ENCODE assay signal across 8 cellular contexts in the genomic region with DNA sequence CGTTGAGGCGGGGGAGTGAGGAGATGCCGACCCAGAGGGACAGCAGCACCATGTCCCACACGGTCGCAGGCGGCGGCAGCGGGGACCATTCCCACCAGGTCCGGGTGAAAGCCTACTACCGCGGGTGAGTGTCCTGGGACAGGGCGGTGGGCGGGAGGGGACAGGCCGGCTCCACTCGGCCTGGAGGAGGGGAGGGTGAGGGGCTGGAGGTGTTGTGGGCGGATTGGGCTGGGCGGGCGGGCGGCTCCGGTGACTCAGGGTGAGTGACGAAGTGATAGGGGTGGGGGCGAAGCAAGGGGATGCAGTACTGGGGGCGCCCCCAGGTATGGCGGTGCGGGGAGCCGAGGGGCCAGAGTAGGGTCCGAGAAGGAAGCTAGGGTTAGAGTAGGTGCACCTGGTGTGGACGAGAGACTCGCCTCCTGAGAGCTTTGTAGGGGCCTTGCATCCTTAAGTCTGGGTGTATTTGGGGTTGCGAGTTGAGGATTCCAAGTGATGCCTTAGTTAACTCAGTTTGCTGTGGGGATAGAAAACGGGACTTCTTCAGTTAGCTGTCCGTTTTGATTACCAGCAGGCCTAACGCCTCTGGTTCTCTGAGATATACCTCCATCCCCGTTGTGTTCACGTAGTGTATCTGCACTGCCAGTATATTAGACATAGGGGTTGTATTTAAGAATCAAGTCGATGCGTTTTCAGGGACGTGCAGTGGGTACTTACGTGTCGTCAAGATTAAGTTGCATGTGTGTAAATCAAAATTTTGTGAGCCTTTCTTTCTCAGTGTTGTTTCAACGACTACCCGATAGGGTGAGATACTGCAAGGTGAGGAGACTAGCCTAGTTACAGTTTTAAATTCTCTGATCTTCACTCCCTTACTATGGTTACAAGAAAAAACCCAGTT. TPM values are rescaled to one million over a fixed set of nuclear protein-coding genes. Genes with fewer than 3 reads are reported as not detected.
DNase-seq lines count a peak whose midpoint lies in the region; ATAC-seq lines count a peak whose summit lies in the region.

No MANE protein-coding gene starts in this region.

- in situ Hi-C loops in T47D (cut with HindIII; ENCODE audit: low pct_unique_long_range_greater_than_20kb, low sequenced_read_pairs): no loop called here

- DNase-seq in D341Med (ENCODE audit: low spot score) (peak; percentile 67), HT1080 (ENCODE audit: low read depth) (peak; percentile 50), T-helper 1 cell (peak; percentile 9 to 41 (median 16)), T47D (ENCODE audit: low read depth in 1 of 2, low spot score in 1 of 2) (peak; percentile 54 to 55), iris pigment epithelial cell (ENCODE audit: low read depth) (peak; percentile 45), NCI-H1930 (lab: John Stamatoyannopoulos, UW) (no peak)
- peak; percentile 12 to 22 for DNase-seq in stimulated activated CD4-positive, alpha-beta T cell treated with anti-CD3 and anti-CD28 coated beads, Interleukin-12 subunit alpha, Interleukin-12 subunit beta, amount 100 ng/mL, for 24 hours (ENCODE audit: low read depth in 2 of 2)

- peak; percentile 34 for ATAC-seq in GM19463 (IDR thresholded peaks at IDR 0.05; ENCODE audit: unreplicated experiment)

RNA-seq across cellular contexts. Expression of gene PRKCI, which starts 0.7 kb away (rescaled TPM):
- 41.8 and 46.2 TPM in 2 replicates for total RNA-seq in HT1080 (2014; rRNA removed; shearing (Covaris generic))
- 36.1 and 47.9 TPM in 2 replicates for polyA plus RNA-seq in HT1080 (2015; cell fraction: cytosol; rRNA removed)
- 54.2 and 70.2 TPM in 2 replicates for polyA plus RNA-seq in HT1080 (2015; cell fraction: nucleus; rRNA removed)

RNA-seq across cellular contexts. Expression of gene PHC3, which starts 41.4 kb away (rescaled TPM):
- 10.7 and 21.2 TPM in 2 replicates for total RNA-seq in HT1080 (2014; rRNA removed; shearing (Covaris generic))
- polyA plus RNA-seq in HT1080 (2015; cell fraction: cytosol; rRNA removed): 19.4 and 26.9 TPM in 2 replicates
- 50.0 and 107 TPM in 2 replicates for polyA plus RNA-seq in HT1080 (2015; cell fraction: nucleus; rRNA removed)

Comparison
In these comparisons a context has a peak if more than half of its experiments do, and no peak if none do; other contexts are left out.
1. DNase-seq: peak in D341Med (single experiment), HT1080 (single experiment), T-helper 1 cell (5 of 5), T47D (2 of 2), iris pigment epithelial cell (single experiment) and stimulated activated CD4-positive, alpha-beta T cell treated with anti-CD3 and anti-CD28 coated beads, Interleukin-12 subunit alpha, Interleukin-12 subunit beta, amount 100 ng/mL, for 24 hours (2 of 2); none in NCI-H1930 (0 of 2).